Comparison of ENCODE assay signal across 27 cellular contexts in genomic region chr2:44124502-44124901, GRCh38.
"Had no signal": no experiment of that assay in that cellular context is flagged by ENCODE, and none has a peak within 500 bp of the region (broad histone marks: within the 10 kb centered on the region; RNA-seq: fewer than 3 reads in every experiment).

No MANE protein-coding gene starts in this region.

- ATAC-seq: activated CD8-positive, alpha-beta T cell treated with anti-CD3 and anti-CD28 coated beads, Interleukin-2, amount 10 ng/mL, durations not matched to agents 7 days and 5 days; Right ventricle myocardium inferior; SK-N-SH treated with all-trans-retinoic acid at 6 μM for 48 hours; T-cell had no signal

- H3K4me3 Mint-ChIP-seq: activated CD4-positive, alpha-beta T cell treated with anti-CD3 and anti-CD28 coated beads, Interleukin-2, amount 10 ng/mL, durations not matched to agents 7 days and 5 days; activated CD8-positive, alpha-beta T cell treated with anti-CD3 and anti-CD28 coated beads, Interleukin-2, amount 10 ng/mL, durations not matched to agents 7 days and 5 days; activated naive CD4-positive, alpha-beta T cell treated with anti-CD3 and anti-CD28 coated beads, Interleukin-2, amount 50 U/mL, for 24 hours; activated naive CD8-positive, alpha-beta T cell treated with anti-CD3 and anti-CD28 coated beads, Interleukin-2, amount 10 ng/mL, durations not matched to agents 7 days and 5 days; activated T-cell treated with anti-CD3 and anti-CD28 coated beads, Interleukin-2, amount 50 U/mL, for 4 hours; central memory CD8-positive, alpha-beta T cell; T-cell had no signal

- H3K9me3 Mint-ChIP-seq: activated CD4-positive, alpha-beta T cell treated with anti-CD3 and anti-CD28 coated beads, Interleukin-2, amount 10 ng/mL, durations not matched to agents 7 days and 5 days; activated naive CD4-positive, alpha-beta T cell treated with anti-CD3 and anti-CD28 coated beads, Interleukin-2, amount 50 U/mL, for 24 hours; activated naive CD8-positive, alpha-beta T cell treated with anti-CD3 and anti-CD28 coated beads, Interleukin-2, amount 10 ng/mL, durations not matched to agents 7 days and 5 days; activated T-cell treated with anti-CD3 and anti-CD28 coated beads, Interleukin-2, amount 50 U/mL, for 4 hours; central memory CD8-positive, alpha-beta T cell; T-cell had no signal

- DNase-seq: activated CD4-positive, alpha-beta T cell treated with anti-CD3 and anti-CD28 coated beads for 1 hour; activated CD4-positive, alpha-beta T cell treated with anti-CD3 and anti-CD28 coated beads, Interleukin-2, amount 10 ng/mL, durations not matched to agents 7 days and 5 days; activated CD4-positive, alpha-beta T cell treated with anti-CD3 and anti-CD28 coated beads, Interleukin-2, amount 50 U/mL, for 48 hours; activated CD4-positive, CD25-positive, alpha-beta regulatory T cell; activated CD8-positive, alpha-beta T cell treated with anti-CD3 and anti-CD28 coated beads, Interleukin-2, amount 10 ng/mL, durations not matched to agents 7 days and 5 days; activated effector memory CD4-positive, alpha-beta T cell treated with Interleukin-2 at 50 U/mL for 16 hours; activated naive CD8-positive, alpha-beta T cell treated with anti-CD3 and anti-CD28 coated beads, Interleukin-2, amount 10 ng/mL, durations not matched to agents 7 days and 5 days; activated T-cell treated with anti-CD3 and anti-CD28 coated beads, Interleukin-2, amount 50 U/mL, for 4 hours; amygdala; MM.1S; MV-4-11; NCI-H1092; NCI-H1436 treated with DMSO at 0.1 percent for 48 hours; NCI-H1694 treated with DMSO at 0.1 percent for 48 hours; NCI-H2029; NCI-H510A; NCI-H526; NCI-H748 treated with DMSO at 0.1 percent for 48 hours; PC-9; SIG-M5; T-cell; T1000; WERI-Rb-1 had no signal

- H3K27me3 Mint-ChIP-seq: activated CD4-positive, alpha-beta T cell treated with anti-CD3 and anti-CD28 coated beads, Interleukin-2, amount 10 ng/mL, durations not matched to agents 7 days and 5 days; activated naive CD4-positive, alpha-beta T cell treated with anti-CD3 and anti-CD28 coated beads, Interleukin-2, amount 50 U/mL, for 24 hours; T-cell had no signal

- H3K27ac Mint-ChIP-seq: activated CD4-positive, alpha-beta T cell treated with anti-CD3 and anti-CD28 coated beads, Interleukin-2, amount 10 ng/mL, durations not matched to agents 7 days and 5 days; activated CD8-positive, alpha-beta T cell treated with anti-CD3 and anti-CD28 coated beads, Interleukin-2, amount 10 ng/mL, durations not matched to agents 7 days and 5 days; activated naive CD4-positive, alpha-beta T cell treated with anti-CD3 and anti-CD28 coated beads, Interleukin-2, amount 50 U/mL, for 24 hours; activated naive CD8-positive, alpha-beta T cell treated with anti-CD3 and anti-CD28 coated beads, Interleukin-2, amount 10 ng/mL, durations not matched to agents 7 days and 5 days; T-cell had no signal

- H3K36me3 Mint-ChIP-seq: activated naive CD4-positive, alpha-beta T cell treated with anti-CD3 and anti-CD28 coated beads, Interleukin-2, amount 50 U/mL, for 24 hours; activated naive CD8-positive, alpha-beta T cell treated with anti-CD3 and anti-CD28 coated beads, Interleukin-2, amount 10 ng/mL, durations not matched to agents 7 days and 5 days; T-cell had no signal

- H3K4me1 Mint-ChIP-seq: central memory CD8-positive, alpha-beta T cell had no signal
